15 cellular contexts compared by ENCODE assay signal in the genomic region with DNA sequence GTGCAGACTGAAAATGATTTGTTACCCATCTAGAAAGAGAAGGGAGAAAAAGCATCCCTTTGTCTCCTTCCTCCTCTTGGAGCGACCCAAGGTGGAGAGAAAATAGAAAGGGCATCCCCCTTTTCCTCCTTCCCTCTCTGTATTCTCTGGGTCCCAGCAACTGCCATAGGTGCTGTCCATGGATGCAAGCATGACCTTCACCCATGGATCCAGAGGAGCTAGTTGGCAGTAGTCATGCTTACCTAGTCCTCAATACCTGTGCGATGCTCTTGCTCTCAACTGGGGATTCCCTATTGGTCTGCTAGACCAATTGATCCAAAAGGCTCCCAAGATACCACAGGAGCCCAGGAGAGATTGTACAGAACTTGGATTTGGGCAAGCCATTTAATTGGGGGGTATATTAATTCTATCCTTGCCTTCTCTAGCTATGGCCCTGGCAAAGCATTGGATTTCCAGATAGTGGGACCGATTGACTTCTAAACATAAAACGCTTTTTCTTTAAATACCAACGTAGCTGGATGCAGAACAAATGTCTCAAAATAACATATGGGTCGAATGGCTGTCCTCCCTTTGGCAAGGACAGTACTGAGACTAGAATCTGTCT.
DNase-seq lines count a peak whose midpoint lies in the region; ATAC-seq and TF ChIP-seq lines count a peak whose summit lies in the region.
"Had no signal": no experiment of that assay in that cellular context is flagged by ENCODE, and none has a peak within 500 bp of the region (broad histone marks: within the 10 kb centered on the region; RNA-seq: fewer than 3 reads in every experiment).

No MANE protein-coding gene starts in this region.

- H3K27ac Mint-ChIP-seq in activated naive CD4-positive, alpha-beta T cell treated with anti-CD3 and anti-CD28 coated beads for 36 hours, result no peak overlapping the region
- no peak overlapping the region for H3K27ac Mint-ChIP-seq in activated naive CD4-positive, alpha-beta T cell treated with anti-CD3 and anti-CD28 coated beads, Interleukin-2, amount 10 ng/mL, durations not matched to agents 7 days and 5 days
- H3K27ac Mint-ChIP-seq in endothelial cell (ENCODE audit: unreplicated experiment), result no peak overlapping the region
- H3K27ac Mint-ChIP-seq in activated T-helper 17 cell treated with anti-CD3 and anti-CD28 coated beads, Interleukin-2, amount 50 U/mL, for 72 hours, result no peak overlapping the region
- H3K27ac Mint-ChIP-seq: activated naive CD8-positive, alpha-beta T cell had no signal

- no peak for ATAC-seq in activated T-helper 17 cell treated with anti-CD3 and anti-CD28 coated beads, Interleukin-2, amount 50 U/mL, for 72 hours (replicated peaks)

- peak overlapping the region in 3 of 5 donors; percentile 6 to 31 (median 19) for H3K4me3 ChIP-seq in subcutaneous abdominal adipose tissue (ENCODE audit: low read depth in 1 of 5, low read length in 5 of 5)
- H3K4me3 ChIP-seq: dorsolateral prefrontal cortex had no signal

- DNase-seq in activated naive CD4-positive, alpha-beta T cell treated with anti-CD3 and anti-CD28 coated beads for 36 hours, result peak; percentile 19
- no peak for DNase-seq in activated naive CD4-positive, alpha-beta T cell treated with anti-CD3 and anti-CD28 coated beads, Interleukin-2, amount 10 ng/mL, durations not matched to agents 7 days and 5 days
- DNase-seq in OCI-M1 (lab: John Stamatoyannopoulos, UW), result peak; percentile 38
- DNase-seq in endothelial cell (ENCODE audit: low spot score), result peak; percentile 6
- DNase-seq in GF-D8 (lab: John Stamatoyannopoulos, UW), result no peak
- DNase-seq in cerebellum (ENCODE audit: low spot score), result no peak
- DNase-seq: activated CD4-positive, alpha-beta T cell treated with anti-CD3 and anti-CD28 coated beads, Interleukin-2, amount 50 U/mL, for 48 hours; dorsolateral prefrontal cortex; glutamatergic neuron; NCI-H146; occipital lobe; T-helper 1 cell had no signal

- TF ChIP-seq CTCF in endothelial cell (IDR thresholded peaks at IDR 0.05; ENCODE audit: unreplicated experiment), result no peak

- H3K27ac ChIP-seq in subcutaneous abdominal adipose tissue (ENCODE audit: low read depth, low read length), result no peak overlapping the region
- H3K27ac ChIP-seq: dorsolateral prefrontal cortex had no signal

- H3K9ac ChIP-seq in subcutaneous abdominal adipose tissue (ENCODE audit: low read length in 5 of 5), result no peak overlapping the region

- peaks cover 39 to 91% (median 74%) of the 10 kb centered on the region in 5 donors for H3K9me3 ChIP-seq in subcutaneous abdominal adipose tissue (ENCODE audit: control insufficient read depth in 5 of 5, low read length in 5 of 5)

- peaks cover 9% of the 10 kb centered on the region for H3K36me3 Mint-ChIP-seq in activated naive CD4-positive, alpha-beta T cell treated with anti-CD3 and anti-CD28 coated beads for 36 hours (ENCODE audit: low read depth)
- H3K36me3 Mint-ChIP-seq in activated naive CD4-positive, alpha-beta T cell treated with anti-CD3 and anti-CD28 coated beads, Interleukin-2, amount 10 ng/mL, durations not matched to agents 7 days and 5 days, result no peaks in the 10 kb centered on the region
- peaks cover 26% of the 10 kb centered on the region for H3K36me3 Mint-ChIP-seq in endothelial cell (ENCODE audit: low read depth, unreplicated experiment)
- no peaks in the 10 kb centered on the region for H3K36me3 Mint-ChIP-seq in activated T-helper 17 cell treated with anti-CD3 and anti-CD28 coated beads, Interleukin-2, amount 50 U/mL, for 72 hours (ENCODE audit: low read depth)

- H3K27me3 Mint-ChIP-seq in activated naive CD4-positive, alpha-beta T cell treated with anti-CD3 and anti-CD28 coated beads for 36 hours (ENCODE audit: low read depth), result no peaks in the 10 kb centered on the region
- H3K27me3 Mint-ChIP-seq in activated naive CD4-positive, alpha-beta T cell treated with anti-CD3 and anti-CD28 coated beads, Interleukin-2, amount 10 ng/mL, durations not matched to agents 7 days and 5 days, result no peaks in the 10 kb centered on the region
- peaks cover 5% of the 10 kb centered on the region for H3K27me3 Mint-ChIP-seq in endothelial cell (ENCODE audit: unreplicated experiment)
- H3K27me3 Mint-ChIP-seq in activated T-helper 17 cell treated with anti-CD3 and anti-CD28 coated beads, Interleukin-2, amount 50 U/mL, for 72 hours, result no peaks in the 10 kb centered on the region
- H3K27me3 Mint-ChIP-seq: activated naive CD8-positive, alpha-beta T cell had no signal

- H3K9me3 Mint-ChIP-seq in activated naive CD4-positive, alpha-beta T cell treated with anti-CD3 and anti-CD28 coated beads for 36 hours, result peaks cover 51% of the 10 kb centered on the region
- H3K9me3 Mint-ChIP-seq in activated naive CD4-positive, alpha-beta T cell treated with anti-CD3 and anti-CD28 coated beads, Interleukin-2, amount 10 ng/mL, durations not matched to agents 7 days and 5 days, result peaks cover 42% of the 10 kb centered on the region
- H3K9me3 Mint-ChIP-seq in endothelial cell (ENCODE audit: unreplicated experiment), result peaks cover 40% of the 10 kb centered on the region
- peaks cover 30% of the 10 kb centered on the region for H3K9me3 Mint-ChIP-seq in activated T-helper 17 cell treated with anti-CD3 and anti-CD28 coated beads, Interleukin-2, amount 50 U/mL, for 72 hours

- intact Hi-C loops in activated naive CD4-positive, alpha-beta T cell treated with anti-CD3 and anti-CD28 coated beads for 36 hours (cut with micrococcal nuclease), result no loop called here

- H3K4me3 Mint-ChIP-seq in activated naive CD4-positive, alpha-beta T cell treated with anti-CD3 and anti-CD28 coated beads for 36 hours, result no peak overlapping the region
- H3K4me3 Mint-ChIP-seq in activated naive CD4-positive, alpha-beta T cell treated with anti-CD3 and anti-CD28 coated beads, Interleukin-2, amount 10 ng/mL, durations not matched to agents 7 days and 5 days, result no peak overlapping the region
- no peak overlapping the region for H3K4me3 Mint-ChIP-seq in endothelial cell (ENCODE audit: unreplicated experiment)
- H3K4me3 Mint-ChIP-seq in activated T-helper 17 cell treated with anti-CD3 and anti-CD28 coated beads, Interleukin-2, amount 50 U/mL, for 72 hours, result no peak overlapping the region
- H3K4me3 Mint-ChIP-seq: activated naive CD8-positive, alpha-beta T cell had no signal

- no peaks in the 10 kb centered on the region for H3K4me1 Mint-ChIP-seq in activated naive CD4-positive, alpha-beta T cell treated with anti-CD3 and anti-CD28 coated beads for 36 hours (ENCODE audit: low read depth)
- no peaks in the 10 kb centered on the region for H3K4me1 Mint-ChIP-seq in activated naive CD4-positive, alpha-beta T cell treated with anti-CD3 and anti-CD28 coated beads, Interleukin-2, amount 10 ng/mL, durations not matched to agents 7 days and 5 days
- no peaks in the 10 kb centered on the region for H3K4me1 Mint-ChIP-seq in endothelial cell (ENCODE audit: unreplicated experiment)
- H3K4me1 Mint-ChIP-seq in activated T-helper 17 cell treated with anti-CD3 and anti-CD28 coated beads, Interleukin-2, amount 50 U/mL, for 72 hours, result no peaks in the 10 kb centered on the region

- H3K36me3 ChIP-seq in subcutaneous abdominal adipose tissue (ENCODE audit: control insufficient read depth in 5 of 5, insufficient read depth in 5 of 5, low read length in 5 of 5), result no peaks in the 10 kb centered on the region

- H3K27me3 ChIP-seq in subcutaneous abdominal adipose tissue (ENCODE audit: control insufficient read depth in 5 of 5, insufficient read depth in 4 of 5, low read length in 5 of 5), result no peaks in the 10 kb centered on the region

- no peaks in the 10 kb centered on the region for H3K4me1 ChIP-seq in subcutaneous abdominal adipose tissue (ENCODE audit: control insufficient read depth in 5 of 5, insufficient read depth in 5 of 5, low read length in 5 of 5)

- CTCF ChIA-PET in activated naive CD4-positive, alpha-beta T cell treated with anti-CD3 and anti-CD28 coated beads for 36 hours (lab: Charles Lee), result no interaction called here
- CTCF ChIA-PET in activated naive CD4-positive, alpha-beta T cell treated with anti-CD3 and anti-CD28 coated beads, Interleukin-2, amount 10 ng/mL, durations not matched to agents 7 days and 5 days (lab: Charles Lee), result no interaction called here

Comparison
In these comparisons a context has a peak if more than half of its experiments do, and no peak if none do; other contexts are left out.
1. DNase-seq: peak in activated naive CD4-positive, alpha-beta T cell treated with anti-CD3 and anti-CD28 coated beads for 36 hours (single experiment), OCI-M1 (single experiment) and endothelial cell (single experiment); none in activated naive CD4-positive, alpha-beta T cell treated with anti-CD3 and anti-CD28 coated beads, Interleukin-2, amount 10 ng/mL, durations not matched to agents 7 days and 5 days (single experiment), GF-D8 (single experiment) and cerebellum (single experiment).